ENCODE assay signal across 16 cellular contexts in genomic region chr11:114233755-114234154, GRCh38.
DNase-seq lines count a peak whose midpoint lies in the region; ATAC-seq and TF ChIP-seq lines count a peak whose summit lies in the region.
"Had no signal": no experiment of that assay in that cellular context is flagged by ENCODE, and none has a peak within 500 bp of the region (broad histone marks: within the 10 kb centered on the region; RNA-seq: fewer than 3 reads in every experiment).

No MANE protein-coding gene starts in this region.

- H3K4me3 Mint-ChIP-seq in GM23338 = no peak overlapping the region
- H3K4me3 Mint-ChIP-seq: activated naive CD4-positive, alpha-beta T cell treated with anti-CD3 and anti-CD28 coated beads, Interleukin-2, amount 10 ng/mL, durations not matched to agents 7 days and 5 days; CD4-positive, alpha-beta T cell; naive B cell had no signal

- no peaks in the 10 kb centered on the region for H3K36me3 Mint-ChIP-seq in GM23338 (ENCODE audit: low read depth)
- H3K36me3 Mint-ChIP-seq: activated naive CD4-positive, alpha-beta T cell treated with anti-CD3 and anti-CD28 coated beads, Interleukin-2, amount 10 ng/mL, durations not matched to agents 7 days and 5 days; naive B cell had no signal

- H3K36me3 ChIP-seq in HEK293 (ENCODE audit: control insufficient read depth in 2 of 2, insufficient read depth in 1 of 2, low read length in 2 of 2) (no peaks in the 10 kb centered on the region), GM23338 (ENCODE audit: insufficient read depth) (no peaks in the 10 kb centered on the region)
- H3K36me3 ChIP-seq: colonic mucosa had no signal

- H3K27ac ChIP-seq in HEK293 (ENCODE audit: extremely low read depth, low read depth, low read length) = no peak overlapping the region
- peak overlapping the region; percentile 29 for H3K27ac ChIP-seq in cingulate gyrus (ENCODE audit: low read depth, low read length)
- H3K27ac ChIP-seq in GM23338 (ENCODE audit: low read depth) = no peak overlapping the region
- H3K27ac ChIP-seq: colonic mucosa, foreskin keratinocyte, skin epidermis had no signal

- no peaks in the 10 kb centered on the region for H3F3A ChIP-seq in GM23338 (replicated peaks; ENCODE audit: low read depth)

- H3K9me3 ChIP-seq in HEK293 (ENCODE audit: control insufficient read depth, insufficient read depth, low read depth, low read length) = no peaks in the 10 kb centered on the region
- H3K9me3 ChIP-seq: colonic mucosa had no signal

- H3K79me2 ChIP-seq in GM23338 (replicated peaks; ENCODE audit: insufficient read depth) = no peaks in the 10 kb centered on the region

- POLR2A ChIA-PET in HEK293 (lab: Yijun Ruan, JAX) = no interaction called here

- TF ChIP-seq CTCF in HEK293 (tag by site-specific recombination; IDR thresholded peaks at IDR 0.05) (no peak), GM23338 (conservative IDR thresholded peaks at IDR 0.05; ENCODE audit: low read depth in 2 of 2) (no peak)

- H3K4me3 ChIP-seq in HEK293 (ENCODE audit: low read depth, low read length) (no peak overlapping the region), GM23338 (no peak overlapping the region)
- H3K4me3 ChIP-seq: colonic mucosa, skin epidermis had no signal

- no peak overlapping the region for H3K4me2 ChIP-seq in GM23338

- no peak overlapping the region for H2AFZ ChIP-seq in GM23338

- no peaks in the 10 kb centered on the region for H3K9me2 ChIP-seq in GM23338 (ENCODE audit: insufficient read depth)

- H4K20me1 ChIP-seq in GM23338 (replicated peaks; ENCODE audit: insufficient read depth) = no peaks in the 10 kb centered on the region

- peaks cover 17% of the 10 kb centered on the region for H3K27me3 Mint-ChIP-seq in GM23338 (ENCODE audit: insufficient read depth, low read depth, poor library complexity)
- H3K27me3 Mint-ChIP-seq: CD4-positive, alpha-beta T cell had no signal

- no peaks in the 10 kb centered on the region for H3K27me3 ChIP-seq in GM23338 (ENCODE audit: insufficient read depth)
- H3K27me3 ChIP-seq: colonic mucosa had no signal

- peaks cover 30% of the 10 kb centered on the region for H3K4me1 Mint-ChIP-seq in GM23338
- H3K4me1 Mint-ChIP-seq: activated naive CD4-positive, alpha-beta T cell treated with anti-CD3 and anti-CD28 coated beads, Interleukin-2, amount 10 ng/mL, durations not matched to agents 7 days and 5 days had no signal

- no peaks in the 10 kb centered on the region for H3K4me1 ChIP-seq in HEK293 (ENCODE audit: control insufficient read depth, insufficient read depth, low read length)
- peaks cover 13% of the 10 kb centered on the region for H3K4me1 ChIP-seq in GM23338 (ENCODE audit: insufficient read depth)
- H3K4me1 ChIP-seq: colonic mucosa, foreskin keratinocyte had no signal

- DNase-seq in NCI-H345 (lab: John Stamatoyannopoulos, UW) (peak; percentile 71), non-pigmented ciliary epithelial cell (ENCODE audit: low read depth) (peak; percentile 10), GM03348 (ENCODE audit: low spot score) (no peak), occipital lobe (lab: John Stamatoyannopoulos, UW) (no peak), GM23338 (ENCODE audit: low spot score) (no peak)
- DNase-seq: activated naive CD4-positive, alpha-beta T cell treated with anti-CD3 and anti-CD28 coated beads, Interleukin-2, amount 10 ng/mL, durations not matched to agents 7 days and 5 days; CD4-positive, alpha-beta T cell; colonic mucosa; foreskin keratinocyte; kidney; naive B cell; NCI-H1694 treated with DMSO at 0.1 percent for 48 hours; substantia nigra had no signal

- H3K27ac Mint-ChIP-seq in GM23338 = no peak overlapping the region
- H3K27ac Mint-ChIP-seq: activated naive CD4-positive, alpha-beta T cell treated with anti-CD3 and anti-CD28 coated beads, Interleukin-2, amount 10 ng/mL, durations not matched to agents 7 days and 5 days; CD4-positive, alpha-beta T cell had no signal

- CTCF ChIA-PET in HEK293 (lab: Yijun Ruan, JAX) = interaction anchor here (0.6 to 0.7 kb wide), 3 partner anchors 28 to 161 kb away, joined by 3 to 9 read pairs (median 5); no protein-coding TSS in a partner anchor

- H3K9me3 Mint-ChIP-seq in GM23338 = no peaks in the 10 kb centered on the region
- H3K9me3 Mint-ChIP-seq: activated naive CD4-positive, alpha-beta T cell treated with anti-CD3 and anti-CD28 coated beads, Interleukin-2, amount 10 ng/mL, durations not matched to agents 7 days and 5 days; CD4-positive, alpha-beta T cell; naive B cell had no signal

- ATAC-seq in GM23338 = no peak
- ATAC-seq: foreskin keratinocyte had no signal

TF ChIP-seq in HEK293, 187 proteins besides CTCF, POLR2A, EP300 and RAD21:
- TF ChIP-seq ZBTB44 (tag by site-specific recombination; IDR thresholded peaks at IDR 0.05) (0 out of 2 replicates have a peak, but pooled peaks have one; percentile 14), ZBTB1 (tag by site-specific recombination; IDR thresholded peaks at IDR 0.05) (no peak), OSR2 (tag by site-specific recombination; IDR thresholded peaks at IDR 0.05) (peak; percentile 66), ZNF211 (tag by site-specific recombination; IDR thresholded peaks at IDR 0.05; ENCODE audit: low read depth) (no peak), TRIM28 (IDR thresholded peaks at IDR 0.05; ENCODE audit: borderline replicate concordance, low read length) (peak; percentile 79)

TF ChIP-seq in GM23338, 12 proteins besides CTCF, POLR2A, EP300 and RAD21:
- TF ChIP-seq EZH2phosphoT487 (IDR thresholded peaks at IDR 0.05; ENCODE audit: unreplicated experiment) (no peak), STAT1 (IDR thresholded peaks at IDR 0.05; ENCODE audit: unreplicated experiment) (no peak)

Comparison
In these comparisons a context has a peak if more than half of its experiments do, and no peak if none do; other contexts are left out.
1. DNase-seq: peak in NCI-H345 (single experiment) and non-pigmented ciliary epithelial cell (single experiment); none in GM03348 (single experiment), occipital lobe (single experiment) and GM23338 (single experiment).